24 cellular contexts compared by ENCODE assay signal in genomic region chr6:123434186-123434585, GRCh38.
"Had no signal": no experiment of that assay in that cellular context is flagged by ENCODE, and none has a peak within 500 bp of the region (broad histone marks: within the 10 kb centered on the region; RNA-seq: fewer than 3 reads in every experiment).

No MANE protein-coding gene starts in this region.

- H3K9me3 ChIP-seq: adrenal gland, ascending aorta, left lung, tibial nerve had no signal

- H3K27me3 ChIP-seq: adrenal gland, ascending aorta, left lung, neural progenitor cell, tibial nerve had no signal

- H3K4me3 ChIP-seq: adrenal gland, ascending aorta, left lung, neural progenitor cell, tibial nerve had no signal

- H3K36me3 ChIP-seq: adrenal gland, ascending aorta, left lung, neural progenitor cell, tibial nerve had no signal

- H3K27ac ChIP-seq: adrenal gland, ascending aorta, epithelial cell of prostate, left lung, neural progenitor cell, tibial nerve had no signal

- DNase-seq: activated B cell treated with CpG ODN at 0.5 μM for 24 hours; activated CD4-positive, alpha-beta T cell treated with anti-CD3 and anti-CD28 coated beads for 4 hours; activated CD4-positive, alpha-beta T cell treated with anti-CD3 and anti-CD28 coated beads, Interleukin-2, amount 50 U/mL, for 48 hours; activated CD8-positive, alpha-beta memory T cell treated with anti-CD3 and anti-CD28 coated beads, Interleukin-2, amount 50 U/mL, for 48 hours; activated naive CD4-positive, alpha-beta T cell; activated T-cell treated with anti-CD3 and anti-CD28 coated beads, Interleukin-2, amount 50 U/mL, for 4 hours; adrenal gland; cortex of kidney; foreskin melanocyte; glutamatergic neuron; hippocampal formation; kidney glomerular epithelial cell; left lung; mammary epithelial cell; naive thymus-derived CD8-positive, alpha-beta T cell; posterior cingulate gyrus; retina; stimulated activated CD4-positive, alpha-beta T cell treated with anti-CD3 and anti-CD28 coated beads, Interleukin-4, amount 100 ng/mL, for 24 hours; T-helper 17 cell had no signal

- FAIRE-seq: bronchial epithelial cell had no signal

- H3K4me1 ChIP-seq: adrenal gland, ascending aorta, left lung, neural progenitor cell, tibial nerve had no signal
